ENCODE assay signal across 1 cellular context in the genomic region with DNA sequence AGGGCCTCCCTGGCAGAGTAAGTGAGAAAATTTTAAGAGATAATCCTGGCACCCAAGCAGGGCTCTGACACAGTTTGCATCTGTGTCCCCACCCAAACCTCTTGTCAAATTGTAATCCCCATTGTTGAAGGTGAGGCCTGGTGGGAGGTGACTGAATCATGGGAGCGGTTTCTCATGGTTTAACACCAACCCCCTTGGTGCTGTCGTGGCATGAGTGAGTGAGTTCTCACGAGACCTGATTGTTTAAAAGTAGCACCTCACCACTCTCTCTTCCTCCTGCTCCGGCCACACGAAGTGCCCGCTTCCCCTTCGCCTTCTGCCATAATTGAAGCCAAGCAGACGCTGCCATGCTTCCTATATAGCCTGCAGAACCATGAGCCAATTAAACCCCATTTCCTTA.
TF ChIP-seq lines count a peak whose summit lies in the region.

No MANE protein-coding gene starts in this region.

TF ChIP-seq in GM23338, 12 proteins besides CTCF, POLR2A, EP300 and RAD21 (continued from another document):
- TF ChIP-seq, protein P1, sequence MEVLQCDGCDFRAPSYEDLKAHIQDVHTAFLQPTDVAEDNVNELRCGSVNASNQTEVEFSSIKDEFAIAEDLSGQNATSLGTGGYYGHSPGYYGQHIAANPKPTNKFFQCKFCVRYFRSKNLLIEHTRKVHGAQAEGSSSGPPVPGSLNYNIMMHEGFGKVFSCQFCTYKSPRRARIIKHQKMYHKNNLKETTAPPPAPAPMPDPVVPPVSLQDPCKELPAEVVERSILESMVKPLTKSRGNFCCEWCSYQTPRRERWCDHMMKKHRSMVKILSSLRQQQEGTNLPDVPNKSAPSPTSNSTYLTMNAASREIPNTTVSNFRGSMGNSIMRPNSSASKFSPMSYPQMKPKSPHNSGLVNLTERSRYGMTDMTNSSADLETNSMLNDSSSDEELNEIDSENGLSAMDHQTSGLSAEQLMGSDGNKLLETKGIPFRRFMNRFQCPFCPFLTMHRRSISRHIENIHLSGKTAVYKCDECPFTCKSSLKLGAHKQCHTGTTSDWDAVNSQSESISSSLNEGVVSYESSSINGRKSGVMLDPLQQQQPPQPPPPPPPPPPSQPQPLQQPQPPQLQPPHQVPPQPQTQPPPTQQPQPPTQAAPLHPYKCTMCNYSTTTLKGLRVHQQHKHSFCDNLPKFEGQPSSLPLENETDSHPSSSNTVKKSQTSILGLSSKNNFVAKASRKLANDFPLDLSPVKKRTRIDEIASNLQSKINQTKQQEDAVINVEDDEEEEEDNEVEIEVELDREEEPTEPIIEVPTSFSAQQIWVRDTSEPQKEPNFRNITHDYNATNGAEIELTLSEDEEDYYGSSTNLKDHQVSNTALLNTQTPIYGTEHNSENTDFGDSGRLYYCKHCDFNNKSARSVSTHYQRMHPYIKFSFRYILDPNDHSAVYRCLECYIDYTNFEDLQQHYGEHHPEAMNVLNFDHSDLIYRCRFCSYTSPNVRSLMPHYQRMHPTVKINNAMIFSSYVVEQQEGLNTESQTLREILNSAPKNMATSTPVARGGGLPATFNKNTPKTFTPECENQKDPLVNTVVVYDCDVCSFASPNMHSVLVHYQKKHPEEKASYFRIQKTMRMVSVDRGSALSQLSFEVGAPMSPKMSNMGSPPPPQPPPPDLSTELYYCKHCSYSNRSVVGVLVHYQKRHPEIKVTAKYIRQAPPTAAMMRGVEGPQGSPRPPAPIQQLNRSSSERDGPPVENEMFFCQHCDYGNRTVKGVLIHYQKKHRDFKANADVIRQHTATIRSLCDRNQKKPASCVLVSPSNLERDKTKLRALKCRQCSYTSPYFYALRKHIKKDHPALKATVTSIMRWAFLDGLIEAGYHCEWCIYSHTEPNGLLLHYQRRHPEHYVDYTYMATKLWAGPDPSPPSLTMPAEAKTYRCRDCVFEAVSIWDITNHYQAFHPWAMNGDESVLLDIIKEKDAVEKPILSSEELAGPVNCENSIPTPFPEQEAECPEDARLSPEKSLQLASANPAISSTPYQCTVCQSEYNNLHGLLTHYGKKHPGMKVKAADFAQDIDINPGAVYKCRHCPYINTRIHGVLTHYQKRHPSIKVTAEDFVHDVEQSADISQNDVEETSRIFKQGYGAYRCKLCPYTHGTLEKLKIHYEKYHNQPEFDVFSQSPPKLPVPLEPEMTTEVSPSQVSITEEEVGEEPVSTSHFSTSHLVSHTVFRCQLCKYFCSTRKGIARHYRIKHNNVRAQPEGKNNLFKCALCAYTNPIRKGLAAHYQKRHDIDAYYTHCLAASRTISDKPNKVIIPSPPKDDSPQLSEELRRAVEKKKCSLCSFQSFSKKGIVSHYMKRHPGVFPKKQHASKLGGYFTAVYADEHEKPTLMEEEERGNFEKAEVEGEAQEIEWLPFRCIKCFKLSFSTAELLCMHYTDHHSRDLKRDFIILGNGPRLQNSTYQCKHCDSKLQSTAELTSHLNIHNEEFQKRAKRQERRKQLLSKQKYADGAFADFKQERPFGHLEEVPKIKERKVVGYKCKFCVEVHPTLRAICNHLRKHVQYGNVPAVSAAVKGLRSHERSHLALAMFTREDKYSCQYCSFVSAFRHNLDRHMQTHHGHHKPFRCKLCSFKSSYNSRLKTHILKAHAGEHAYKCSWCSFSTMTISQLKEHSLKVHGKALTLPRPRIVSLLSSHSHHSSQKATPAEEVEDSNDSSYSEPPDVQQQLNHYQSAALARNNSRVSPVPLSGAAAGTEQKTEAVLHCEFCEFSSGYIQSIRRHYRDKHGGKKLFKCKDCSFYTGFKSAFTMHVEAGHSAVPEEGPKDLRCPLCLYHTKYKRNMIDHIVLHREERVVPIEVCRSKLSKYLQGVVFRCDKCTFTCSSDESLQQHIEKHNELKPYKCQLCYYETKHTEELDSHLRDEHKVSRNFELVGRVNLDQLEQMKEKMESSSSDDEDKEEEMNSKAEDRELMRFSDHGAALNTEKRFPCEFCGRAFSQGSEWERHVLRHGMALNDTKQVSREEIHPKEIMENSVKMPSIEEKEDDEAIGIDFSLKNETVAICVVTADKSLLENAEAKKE (CRISPR knock-in tag; IDR thresholded peaks at IDR 0.05): no peak
- TF ChIP-seq EZH2phosphoT487 (IDR thresholded peaks at IDR 0.05; ENCODE audit: unreplicated experiment): no peak
- no peak for TF ChIP-seq EZH2 (IDR thresholded peaks at IDR 0.05; ENCODE audit: low read depth, unreplicated experiment)
- TF ChIP-seq, protein P2, sequence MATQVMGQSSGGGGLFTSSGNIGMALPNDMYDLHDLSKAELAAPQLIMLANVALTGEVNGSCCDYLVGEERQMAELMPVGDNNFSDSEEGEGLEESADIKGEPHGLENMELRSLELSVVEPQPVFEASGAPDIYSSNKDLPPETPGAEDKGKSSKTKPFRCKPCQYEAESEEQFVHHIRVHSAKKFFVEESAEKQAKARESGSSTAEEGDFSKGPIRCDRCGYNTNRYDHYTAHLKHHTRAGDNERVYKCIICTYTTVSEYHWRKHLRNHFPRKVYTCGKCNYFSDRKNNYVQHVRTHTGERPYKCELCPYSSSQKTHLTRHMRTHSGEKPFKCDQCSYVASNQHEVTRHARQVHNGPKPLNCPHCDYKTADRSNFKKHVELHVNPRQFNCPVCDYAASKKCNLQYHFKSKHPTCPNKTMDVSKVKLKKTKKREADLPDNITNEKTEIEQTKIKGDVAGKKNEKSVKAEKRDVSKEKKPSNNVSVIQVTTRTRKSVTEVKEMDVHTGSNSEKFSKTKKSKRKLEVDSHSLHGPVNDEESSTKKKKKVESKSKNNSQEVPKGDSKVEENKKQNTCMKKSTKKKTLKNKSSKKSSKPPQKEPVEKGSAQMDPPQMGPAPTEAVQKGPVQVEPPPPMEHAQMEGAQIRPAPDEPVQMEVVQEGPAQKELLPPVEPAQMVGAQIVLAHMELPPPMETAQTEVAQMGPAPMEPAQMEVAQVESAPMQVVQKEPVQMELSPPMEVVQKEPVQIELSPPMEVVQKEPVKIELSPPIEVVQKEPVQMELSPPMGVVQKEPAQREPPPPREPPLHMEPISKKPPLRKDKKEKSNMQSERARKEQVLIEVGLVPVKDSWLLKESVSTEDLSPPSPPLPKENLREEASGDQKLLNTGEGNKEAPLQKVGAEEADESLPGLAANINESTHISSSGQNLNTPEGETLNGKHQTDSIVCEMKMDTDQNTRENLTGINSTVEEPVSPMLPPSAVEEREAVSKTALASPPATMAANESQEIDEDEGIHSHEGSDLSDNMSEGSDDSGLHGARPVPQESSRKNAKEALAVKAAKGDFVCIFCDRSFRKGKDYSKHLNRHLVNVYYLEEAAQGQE (IDR thresholded peaks at IDR 0.05; ENCODE audit: unreplicated experiment): no peak
- TF ChIP-seq POLR2AphosphoS5 (IDR thresholded peaks at IDR 0.05; ENCODE audit: low read depth): no peak
- TF ChIP-seq ZNF331 (CRISPR knock-in tag; IDR thresholded peaks at IDR 0.05; ENCODE audit: low read depth): no peak
- TF ChIP-seq STAT1 (IDR thresholded peaks at IDR 0.05; ENCODE audit: unreplicated experiment): no peak
TF ChIP-seq in GM23338: peak in this region for 0.
